ENCODE assay signal across 8 cellular contexts in genomic region chr6:79250107-79250514, GRCh38. TPM values are rescaled to one million over a fixed set of nuclear protein-coding genes. Genes with fewer than 3 reads are reported as not detected.
DNase-seq lines count a peak whose midpoint lies in the region; ATAC-seq, FAIRE-seq and TF ChIP-seq lines count a peak whose summit lies in the region.

No MANE protein-coding gene starts in this region.

- DNase-seq in AG04450 (ENCODE audit: low read depth, low spot score) = no peak
- peak in 2 of 4 experiments; percentile 10 to 26 for DNase-seq in K562 (ENCODE audit: extremely low read depth in 1 of 4, low spot score in 3 of 4)
- no peak for DNase-seq in central memory CD4-positive, alpha-beta T cell
- DNase-seq in thyroid gland = no peak
- DNase-seq in T-helper 9 cell = no peak
- no peak for DNase-seq in stimulated activated CD4-positive, alpha-beta T cell treated with anti-CD3 and anti-CD28 coated beads, Interleukin-2, amount 100 ng/mL, for 24 hours

- no TSS peak for BruUV-seq in K562 (replicated peaks; lab: Mats Ljungman, UMichigan)

- POLR2A ChIA-PET in AG04450 (lab: Yijun Ruan, JAX) (interaction anchor here (0.6 kb wide), 1 partner anchor 172 kb away, joined by 3 read pairs; no protein-coding TSS in a partner anchor), K562 (lab: Yijun Ruan, JAX) (no interaction called here)

- H3K36me3 ChIP-seq in K562 (ENCODE audit: control insufficient read depth, insufficient read depth, low read length) (no peaks in the 10 kb centered on the region), thyroid gland (no peaks in the 10 kb centered on the region)

- TF ChIP-seq EP300 in K562 (IDR thresholded peaks at IDR 0.05; ENCODE audit: low read length) = no peak

- no peak for TF ChIP-seq RAD21 in K562 (CRISPR knock-in tag; conservative IDR thresholded peaks at IDR 0.05 in 1 of 2, IDR thresholded peaks at IDR 0.05 in 1 of 2)

- H3K9me1 ChIP-seq in K562 (ENCODE audit: control insufficient read depth, insufficient read depth, low read length) = no peaks in the 10 kb centered on the region

- CTCF ChIA-PET in AG04450 (lab: Charles Lee) = interaction anchor here (0.6 kb wide), 6 partner anchors 202 to 831 kb away, joined by 3 to 4 read pairs (median 3); no protein-coding TSS in a partner anchor
- CTCF ChIA-PET in K562 (lab: Yijun Ruan, JAX; ENCODE audit: low intra/inter-chr PET ratio) = no interaction called here

- no peak overlapping the region for H3K4me3 ChIP-seq in AG04450 (ENCODE audit: low read depth, low read length)
- H3K4me3 ChIP-seq in K562 = no peak overlapping the region
- H3K4me3 ChIP-seq in thyroid gland (replicated peaks in 1 of 3) = no peak overlapping the region

- no peaks in the 10 kb centered on the region for H4K20me1 ChIP-seq in K562 (replicated peaks; ENCODE audit: control insufficient read depth, insufficient read depth, low read length)

- TF ChIP-seq POLR2A in K562 (conservative IDR thresholded peaks at IDR 0.05) (no peak), thyroid gland (IDR thresholded peaks at IDR 0.05) (no peak)

- no peaks in the 10 kb centered on the region for H3K9me3 ChIP-seq in AG04450 (ENCODE audit: control insufficient read depth, insufficient read depth, low read length)
- no peaks in the 10 kb centered on the region for H3K9me3 ChIP-seq in K562 (replicated peaks; ENCODE audit: control insufficient read depth, insufficient read depth, low read depth, low read length)
- no peaks in the 10 kb centered on the region for H3K9me3 ChIP-seq in thyroid gland

- in situ Hi-C loops in K562 (cut with MboI) = no loop called here

- no peaks in the 10 kb centered on the region for H3K27me3 ChIP-seq in AG04450 (ENCODE audit: control insufficient read depth, insufficient read depth, low read length)
- H3K27me3 ChIP-seq in K562 (ENCODE audit: control insufficient read depth in 2 of 2, insufficient read depth in 2 of 2, low read length in 2 of 2) = no peaks in the 10 kb centered on the region
- H3K27me3 ChIP-seq in thyroid gland = no peaks in the 10 kb centered on the region

- H3K79me2 ChIP-seq in K562 (ENCODE audit: control insufficient read depth, insufficient read depth, low read length) = no peaks in the 10 kb centered on the region

- TF ChIP-seq CTCF in AG04450 (IDR thresholded peaks at IDR 0.05; ENCODE audit: low read depth, low read length) (0 out of 2 replicates have a peak, but pooled peaks have one; percentile 6), K562 (IDR thresholded peaks at IDR 0.05 in 2 of 3, conservative IDR thresholded peaks at IDR 0.05 in 1 of 3; ENCODE audit: insufficient read depth in 2 of 3, low read depth in 1 of 3, low read length in 3 of 3) (peak in 1 of 3 experiments; percentile 41; a peak in 1 of 6 replicates), thyroid gland (IDR thresholded peaks at IDR 0.05) (no peak)

- FAIRE-seq in K562 (lab: Jason Lieb, UNC) = peak; percentile 60

- WGBS in K562 (ENCODE audit: insufficient coverage, low coverage, missing lambda C conversion rate) = 29% methylated on average over 1 of the region's 2 CpGs
- 74 to 78% methylated on average over 2 of the region's 2 CpGs for WGBS in thyroid gland, 2 donors

- H3K4me2 ChIP-seq in K562 (ENCODE audit: insufficient read depth, low read length) = no peak overlapping the region

- H3K9ac ChIP-seq in K562 (ENCODE audit: insufficient read depth in 1 of 2, low read depth in 2 of 2, low read length in 2 of 2) = no peak overlapping the region

- intact Hi-C loops in K562 (cut with micrococcal nuclease) (loop anchor here (5.0 kb wide), 1 partner anchor 173 kb away; the partner anchor contains the start of gene PHIP), thyroid gland (cut with DNase I) (no loop called here)

- no peaks in the 10 kb centered on the region for H3K4me1 ChIP-seq in K562 (replicated peaks in 1 of 2; ENCODE audit: control insufficient read depth in 2 of 2, insufficient read depth in 2 of 2, low read length in 2 of 2)
- no peaks in the 10 kb centered on the region for H3K4me1 ChIP-seq in thyroid gland

- H3K27ac ChIP-seq in AG04450 (ENCODE audit: low read depth, low read length) (no peak overlapping the region), K562 (ENCODE audit: extremely low read depth, low read depth, low read length) (no peak overlapping the region), thyroid gland (no peak overlapping the region)

- H2AFZ ChIP-seq in K562 (ENCODE audit: low read depth, low read length) = no peak overlapping the region

- ATAC-seq in GM18868 (IDR thresholded peaks at IDR 0.05; ENCODE audit: unreplicated experiment) = peak; percentile 80
- ATAC-seq in HG02943 (IDR thresholded peaks at IDR 0.05; ENCODE audit: low read depth, unreplicated experiment) = peak; percentile 55
- peak; percentile 41; the same call in 1 of the 3 replicates for ATAC-seq in K562

TF ChIP-seq in K562, 482 proteins besides CTCF, POLR2A, EP300 and RAD21 (continues in another document):
- TF ChIP-seq, protein P1, sequence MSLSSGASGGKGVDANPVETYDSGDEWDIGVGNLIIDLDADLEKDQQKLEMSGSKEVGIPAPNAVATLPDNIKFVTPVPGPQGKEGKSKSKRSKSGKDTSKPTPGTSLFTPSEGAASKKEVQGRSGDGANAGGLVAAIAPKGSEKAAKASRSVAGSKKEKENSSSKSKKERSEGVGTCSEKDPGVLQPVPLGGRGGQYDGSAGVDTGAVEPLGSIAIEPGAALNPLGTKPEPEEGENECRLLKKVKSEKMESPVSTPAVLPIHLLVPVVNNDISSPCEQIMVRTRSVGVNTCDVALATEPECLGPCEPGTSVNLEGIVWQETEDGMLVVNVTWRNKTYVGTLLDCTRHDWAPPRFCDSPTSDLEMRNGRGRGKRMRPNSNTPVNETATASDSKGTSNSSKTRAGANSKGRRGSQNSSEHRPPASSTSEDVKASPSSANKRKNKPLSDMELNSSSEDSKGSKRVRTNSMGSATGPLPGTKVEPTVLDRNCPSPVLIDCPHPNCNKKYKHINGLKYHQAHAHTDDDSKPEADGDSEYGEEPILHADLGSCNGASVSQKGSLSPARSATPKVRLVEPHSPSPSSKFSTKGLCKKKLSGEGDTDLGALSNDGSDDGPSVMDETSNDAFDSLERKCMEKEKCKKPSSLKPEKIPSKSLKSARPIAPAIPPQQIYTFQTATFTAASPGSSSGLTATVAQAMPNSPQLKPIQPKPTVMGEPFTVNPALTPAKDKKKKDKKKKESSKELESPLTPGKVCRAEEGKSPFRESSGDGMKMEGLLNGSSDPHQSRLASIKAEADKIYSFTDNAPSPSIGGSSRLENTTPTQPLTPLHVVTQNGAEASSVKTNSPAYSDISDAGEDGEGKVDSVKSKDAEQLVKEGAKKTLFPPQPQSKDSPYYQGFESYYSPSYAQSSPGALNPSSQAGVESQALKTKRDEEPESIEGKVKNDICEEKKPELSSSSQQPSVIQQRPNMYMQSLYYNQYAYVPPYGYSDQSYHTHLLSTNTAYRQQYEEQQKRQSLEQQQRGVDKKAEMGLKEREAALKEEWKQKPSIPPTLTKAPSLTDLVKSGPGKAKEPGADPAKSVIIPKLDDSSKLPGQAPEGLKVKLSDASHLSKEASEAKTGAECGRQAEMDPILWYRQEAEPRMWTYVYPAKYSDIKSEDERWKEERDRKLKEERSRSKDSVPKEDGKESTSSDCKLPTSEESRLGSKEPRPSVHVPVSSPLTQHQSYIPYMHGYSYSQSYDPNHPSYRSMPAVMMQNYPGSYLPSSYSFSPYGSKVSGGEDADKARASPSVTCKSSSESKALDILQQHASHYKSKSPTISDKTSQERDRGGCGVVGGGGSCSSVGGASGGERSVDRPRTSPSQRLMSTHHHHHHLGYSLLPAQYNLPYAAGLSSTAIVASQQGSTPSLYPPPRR (CRISPR knock-in tag; IDR thresholded peaks at IDR 0.05; ENCODE audit: borderline replicate concordance) = no peak
- TF ChIP-seq FOXP1 (CRISPR knock-in tag; IDR thresholded peaks at IDR 0.05) (no peak), KLF10 (CRISPR knock-in tag; IDR thresholded peaks at IDR 0.05) (no peak), UBTF (IDR thresholded peaks at IDR 0.05; ENCODE audit: borderline replicate concordance in 1 of 2, low read depth in 2 of 2, low read length in 2 of 2) (no peak)

RNA-seq across cellular contexts. Expression of gene HMGN3, which starts 15.6 kb away (rescaled TPM):
- 31.7 and 55.2 TPM in 2 replicates for polyA plus RNA-seq in AG04450 (2011; rRNA removed)
- 4.0 and 7.2 TPM in 2 replicates for polyA minus RNA-seq in AG04450 (2011; rRNA and poly(A)+ RNA removed)
- total RNA-seq in K562 (2011; cell fraction: chromatin; rRNA removed; ENCODE audit: low replicate concordance) = 4.2 and 13.3 TPM in 2 replicates
- total RNA-seq in K562 (2011; cell fraction: nucleolus; rRNA removed) = 4.2 and 5.3 TPM in 2 replicates
- total RNA-seq in K562 (2011; cell fraction: nucleoplasm; rRNA removed) = 10.0 and 10.8 TPM in 2 replicates
- 61.4 and 88.1 TPM in 2 replicates for total RNA-seq in K562 (2014; rRNA removed)
- total RNA-seq in K562 (2014; rRNA removed; fragmentation: Illumina TruSeq; extraction: Trizol) = 84.9 and 93.8 TPM in 2 replicates
- total RNA-seq in K562 (2015; rRNA removed; fragmentation: Illumina TruSeq; extraction: Trizol) = 107 TPM in 2 replicates
- total RNA-seq in K562 (2021) = 43.3 and 46.3 TPM in 2 replicates
- 18.4 and 42.1 TPM in 2 replicates for polyA plus RNA-seq in K562 (2011; rRNA removed)
- 8.6 and 8.7 TPM in 2 replicates for polyA plus RNA-seq in K562 (2011; cell fraction: cytosol; rRNA removed)
- polyA plus RNA-seq in K562 (2011; cell fraction: nucleus; rRNA removed) = 29.4 and 33.4 TPM in 2 replicates
- 45.0 and 78.7 TPM in 2 replicates for polyA plus RNA-seq in K562 (2012)
- 60.2 and 68.7 TPM in 2 replicates for polyA plus RNA-seq in K562 (2014; fragmentation: Illumina TruSeq; extraction: Trizol)
- polyA plus RNA-seq in K562 (2014; fragmentation: Nextera tagmentation; extraction: Ambion mirVana) = 100 to 1,000 TPM; 150 to 154 TPM
- polyA plus RNA-seq in K562 (2014; rRNA removed) = 97.1 and 113 TPM in 2 replicates
- 10.1 and 16.6 TPM in 2 replicates for polyA minus RNA-seq in K562 (2011; rRNA and poly(A)+ RNA removed)
- polyA minus RNA-seq in K562 (2011; cell fraction: cytosol; rRNA and poly(A)+ RNA removed) = 6.1 TPM in 1 of 2 replicates, not detected in the other
- polyA minus RNA-seq in K562 (2011; cell fraction: nucleus; rRNA and poly(A)+ RNA removed) = 3.8 and 5.4 TPM in 2 replicates
- 100 to 1,000 TPM in 1 of 4 donors, 10 to 100 TPM in 3; 70.2 to 101 (median 87.7) TPM for total RNA-seq in thyroid gland
